Comparison of ENCODE assay signal across 23 cellular contexts in genomic region chr16:85216522-85217375, GRCh38.
DNase-seq lines count a peak whose midpoint lies in the region; ATAC-seq and TF ChIP-seq lines count a peak whose summit lies in the region.
"Had no signal": no experiment of that assay in that cellular context is flagged by ENCODE, and none has a peak within 500 bp of the region (broad histone marks: within the 10 kb centered on the region; RNA-seq: fewer than 3 reads in every experiment).

No MANE protein-coding gene starts in this region.

- no peak overlapping the region for H3K4me2 ChIP-seq in IMR-90 (ENCODE audit: low read depth, low read length)

- no peak overlapping the region for H2BK15ac ChIP-seq in IMR-90 (ENCODE audit: low read depth, low read length)

- no peak overlapping the region for H3K23ac ChIP-seq in IMR-90 (ENCODE audit: low read depth, low read length)

- TF ChIP-seq POLR2A in IMR-90 (IDR thresholded peaks at IDR 0.05; ENCODE audit: low read depth, low read length) = no peak

- intact Hi-C loops in activated naive CD4-positive, alpha-beta T cell treated with anti-CD3 and anti-CD28 coated beads for 36 hours (cut with micrococcal nuclease) = no loop called here
- intact Hi-C loops in IMR-90 (cut with micrococcal nuclease) (no loop called here), dorsolateral prefrontal cortex (cut with DNase I) (no loop called here)

- 81% methylated on average over 8 of the region's 19 CpGs; no CpG with 5 or more reads in 1 of the 2 experiments for WGBS in IMR-90 (ENCODE audit: extremely low coverage in 2 of 2, insufficient read length in 1 of 2), 2 experiments

- H3K4me1 ChIP-seq in IMR-90 (ENCODE audit: control insufficient read depth, insufficient read depth, low read length) = peaks cover 33% of the 10 kb centered on the region
- peaks cover 27% of the 10 kb centered on the region for H3K4me1 ChIP-seq in BE2C

- dilution Hi-C loops in IMR-90 (cut with HindIII; ENCODE audit: low sequenced_read_pairs, unreplicated experiment) = no loop called here

- H2AK5ac ChIP-seq in IMR-90 (ENCODE audit: low read depth, low read length) = no peak overlapping the region

- no peak for ATAC-seq in IMR-90 (ENCODE audit: low read depth)
- ATAC-seq in GM18498 (IDR thresholded peaks at IDR 0.05; ENCODE audit: unreplicated experiment) = no peak
- ATAC-seq: heart right ventricle, left cardiac atrium, Panc1 had no signal

- no peaks in the 10 kb centered on the region for H3K36me3 ChIP-seq in IMR-90 (ENCODE audit: control insufficient read depth, insufficient read depth, low read length)
- no peaks in the 10 kb centered on the region for H3K36me3 ChIP-seq in BE2C
- H3K36me3 ChIP-seq: heart right ventricle, SJSA1, thoracic aorta had no signal

- no TSS peak for BruUV-seq in IMR-90 (replicated peaks; lab: Mats Ljungman, UMichigan)

- no peak overlapping the region for H3K14ac ChIP-seq in IMR-90 (replicated peaks; ENCODE audit: low read depth, low read length)

- no peak overlapping the region for H3K4me3 Mint-ChIP-seq in activated naive CD4-positive, alpha-beta T cell treated with anti-CD3 and anti-CD28 coated beads for 36 hours
- H3K4me3 Mint-ChIP-seq: CD4-positive, alpha-beta memory T cell; memory B cell; naive B cell had no signal

- no peaks in the 10 kb centered on the region for H3K27me3 ChIP-seq in IMR-90 (ENCODE audit: control insufficient read depth, insufficient read depth, low read length)
- H3K27me3 ChIP-seq in dorsolateral prefrontal cortex = peaks cover 0 to 4% (median 0%) of the 10 kb centered on the region in 45 donors
- H3K27me3 ChIP-seq in BE2C = no peaks in the 10 kb centered on the region
- H3K27me3 ChIP-seq: heart right ventricle, SJSA1 had no signal

- H2BK120ac ChIP-seq in IMR-90 (ENCODE audit: low read depth, low read length) = peak overlapping the region; percentile 19; the same call in 1 of the 2 replicates

- H3K27me3 Mint-ChIP-seq in activated naive CD4-positive, alpha-beta T cell treated with anti-CD3 and anti-CD28 coated beads for 36 hours (ENCODE audit: low read depth) = no peaks in the 10 kb centered on the region

- in situ Hi-C loops in IMR-90 (cut with MboI; ENCODE audit: low sequenced_read_pairs) = no loop called here

- peaks cover 9% of the 10 kb centered on the region for H3K9me1 ChIP-seq in IMR-90 (ENCODE audit: insufficient read depth, low read length)

- no peak overlapping the region for H2BK20ac ChIP-seq in IMR-90 (ENCODE audit: low read depth, low read length)

- CTCF ChIA-PET in activated naive CD4-positive, alpha-beta T cell treated with anti-CD3 and anti-CD28 coated beads for 36 hours (lab: Charles Lee) = no interaction called here
- CTCF ChIA-PET in IMR-90 (lab: Yijun Ruan, JAX) = interaction anchor here (1.5 kb wide), 1 partner anchor 29 kb away, joined by 3 read pairs; no protein-coding TSS in a partner anchor

- H4K5ac ChIP-seq in IMR-90 (ENCODE audit: low read depth, low read length) = no peak overlapping the region

- H2BK5ac ChIP-seq in IMR-90 (ENCODE audit: low read depth, low read length, poor library complexity, severe bottlenecking) = no peak overlapping the region

- TF ChIP-seq RAD21 in IMR-90 (IDR thresholded peaks at IDR 0.05; ENCODE audit: low read length) = no peak

- H4K8ac ChIP-seq in IMR-90 (ENCODE audit: low read depth in 2 of 2, low read length in 2 of 2) = no peak overlapping the region

- no peak overlapping the region for H2AK9ac ChIP-seq in IMR-90 (replicated peaks; ENCODE audit: low read depth, low read length, poor library complexity)

- H3K18ac ChIP-seq in IMR-90 (ENCODE audit: low read depth, low read length) = no peak overlapping the region

- H3K79me1 ChIP-seq in IMR-90 (ENCODE audit: low read depth in 1 of 2, low read length in 2 of 2) = peaks cover 27 to 86% of the 10 kb centered on the region in 2 experiments

- peak; percentile 18 for DNase-seq in activated naive CD4-positive, alpha-beta T cell treated with anti-CD3 and anti-CD28 coated beads for 36 hours
- no peak for DNase-seq in activated naive CD4-positive, alpha-beta T cell (lab: John Stamatoyannopoulos, UW)
- DNase-seq in IMR-90 (no peak), dorsolateral prefrontal cortex (peak in 6 of 10 donors; percentile 44 to 72 (median 60)), putamen (ENCODE audit: low spot score) (peak; percentile 86), NCI-H2171 (lab: John Stamatoyannopoulos, UW) (no peak), BE2C (no peak)
- DNase-seq: activated naive CD4-positive, alpha-beta T cell treated with anti-CD3 and anti-CD28 coated beads, Interleukin-2, amount 50 U/mL, for 16 hours; aorta; CD4-positive, alpha-beta memory T cell; DMS53; GDM1; heart right ventricle; left cardiac atrium; naive B cell; NCI-H187; NCI-H345 had no signal

- H3K9me3 Mint-ChIP-seq in activated naive CD4-positive, alpha-beta T cell treated with anti-CD3 and anti-CD28 coated beads for 36 hours = no peaks in the 10 kb centered on the region
- H3K9me3 Mint-ChIP-seq: CD4-positive, alpha-beta memory T cell; memory B cell; naive B cell had no signal

- H3K27ac Mint-ChIP-seq in activated naive CD4-positive, alpha-beta T cell treated with anti-CD3 and anti-CD28 coated beads for 36 hours = no peak overlapping the region
- H3K27ac Mint-ChIP-seq: CD4-positive, alpha-beta memory T cell; memory B cell had no signal

- H3K36me3 Mint-ChIP-seq in activated naive CD4-positive, alpha-beta T cell treated with anti-CD3 and anti-CD28 coated beads for 36 hours (ENCODE audit: low read depth) = no peaks in the 10 kb centered on the region
- H3K36me3 Mint-ChIP-seq: CD4-positive, alpha-beta memory T cell; memory B cell; naive B cell had no signal

- 0 out of 2 replicates have a peak, but pooled peaks cover 3% of the 10 kb centered on the region for H4K20me1 ChIP-seq in IMR-90 (ENCODE audit: insufficient read depth, low read length)

- H3K56ac ChIP-seq in IMR-90 (ENCODE audit: extremely low read depth, insufficient read depth, low read length) = no peak overlapping the region

- H3K4me3 ChIP-seq in IMR-90 (ENCODE audit: insufficient read depth, low read depth, low read length) (no peak overlapping the region), dorsolateral prefrontal cortex (no peak overlapping the region), BE2C (ENCODE audit: low read depth, low read length) (no peak overlapping the region)
- H3K4me3 ChIP-seq: heart right ventricle, SJSA1, thoracic aorta had no signal

- H3K27ac ChIP-seq in IMR-90 (ENCODE audit: insufficient read depth, low read length) = no peak overlapping the region
- H3K27ac ChIP-seq in dorsolateral prefrontal cortex = no peak overlapping the region
- H3K27ac ChIP-seq: epithelial cell of prostate, heart right ventricle, SJSA1, thoracic aorta had no signal

- H3K4ac ChIP-seq in IMR-90 (ENCODE audit: low read depth, low read length) = no peak overlapping the region; the same call in 1 of the 2 replicates

- no peaks in the 10 kb centered on the region for H3K9me3 ChIP-seq in IMR-90 (ENCODE audit: control insufficient read depth, insufficient read depth, low read length)
- no peaks in the 10 kb centered on the region for H3K9me3 ChIP-seq in BE2C
- H3K9me3 ChIP-seq: heart right ventricle, SJSA1, thoracic aorta had no signal

- H2AFZ ChIP-seq in IMR-90 (replicated peaks; ENCODE audit: low read length, poor library complexity) = no peak overlapping the region

- no peak for TF ChIP-seq CTCF in IMR-90 (conservative IDR thresholded peaks at IDR 0.05; ENCODE audit: low read depth, low read length)
- no peak for TF ChIP-seq CTCF in dorsolateral prefrontal cortex (IDR thresholded peaks at IDR 0.05 in 54 of 56, conservative IDR thresholded peaks at IDR 0.05 in 2 of 56; ENCODE audit: low read depth in 1 of 56, partially characterized antibody in 56 of 56)
- TF ChIP-seq CTCF in BE2C (IDR thresholded peaks at IDR 0.05; ENCODE audit: low read depth, low read length) = no peak

- H3K9ac ChIP-seq in IMR-90 (ENCODE audit: low read depth, low read length) = no peak overlapping the region

- H4K91ac ChIP-seq in IMR-90 (ENCODE audit: insufficient read depth, low read depth, low read length) = no peak overlapping the region

- H3K4me1 Mint-ChIP-seq in activated naive CD4-positive, alpha-beta T cell treated with anti-CD3 and anti-CD28 coated beads for 36 hours (ENCODE audit: low read depth) = no peaks in the 10 kb centered on the region
- H3K4me1 Mint-ChIP-seq: memory B cell, naive B cell had no signal

- POLR2A ChIA-PET in IMR-90 (lab: Charles Lee; ENCODE audit: unreplicated experiment) = interaction anchor here (1.0 kb wide), 1 partner anchor 12 kb away, joined by 4 read pairs; no protein-coding TSS in a partner anchor

TF ChIP-seq in IMR-90, 13 proteins besides CTCF, POLR2A, EP300 and RAD21:
- no peak for TF ChIP-seq CEBPB (IDR thresholded peaks at IDR 0.05; ENCODE audit: low read depth, low read length)
- TF ChIP-seq RFX5 (IDR thresholded peaks at IDR 0.05; ENCODE audit: low read depth, low read length) = no peak
- no peak for TF ChIP-seq RCOR1 (IDR thresholded peaks at IDR 0.05; ENCODE audit: insufficient replicate concordance, low read length)

Comparison
In these comparisons a context has a peak if more than half of its experiments do, and no peak if none do; other contexts are left out.
1. DNase-seq: peak in activated naive CD4-positive, alpha-beta T cell treated with anti-CD3 and anti-CD28 coated beads for 36 hours (single experiment), dorsolateral prefrontal cortex (6 of 10) and putamen (single experiment); none in activated naive CD4-positive, alpha-beta T cell (0 of 4), IMR-90 (single experiment), NCI-H2171 (single experiment) and BE2C (single experiment).